19 cellular contexts compared by ENCODE assay signal in genomic region chr10:60040003-60040662, GRCh38.
DNase-seq lines count a peak whose midpoint lies in the region; ATAC-seq and TF ChIP-seq lines count a peak whose summit lies in the region.
"Had no signal": no experiment of that assay in that cellular context is flagged by ENCODE, and none has a peak within 500 bp of the region (broad histone marks: within the 10 kb centered on the region; RNA-seq: fewer than 3 reads in every experiment).

No MANE protein-coding gene starts in this region.

- no peak overlapping the region for H3K27ac ChIP-seq in RWPE1
- H3K27ac ChIP-seq in coronary artery: peak overlapping the region; percentile 40 to 76
- H3K27ac ChIP-seq in left lung: peak overlapping the region in 1 of 2 donors; percentile 46
- H3K27ac ChIP-seq in thoracic aorta: peak overlapping the region in 1 of 2 donors; percentile 63
- H3K27ac ChIP-seq in trophoblast cell (ENCODE audit: low read depth, low read length): no peak overlapping the region
- H3K27ac ChIP-seq: A549, SJSA1 had no signal

- H3K4me2 ChIP-seq in trophoblast cell (ENCODE audit: low read length): no peak overlapping the region
- H3K4me2 ChIP-seq: A549 had no signal

- H2AK5ac ChIP-seq in trophoblast cell (ENCODE audit: low read length): no peak overlapping the region

- H2BK5ac ChIP-seq in trophoblast cell (ENCODE audit: low read depth, low read length, poor library complexity): no peak overlapping the region

- intact Hi-C loops in left lung (cut with DNase I): no loop called here

- H3K4me1 ChIP-seq in left lung (peaks cover 8 to 21% of the 10 kb centered on the region in 2 donors), thoracic aorta (ENCODE audit: control insufficient read depth in 1 of 2, low read depth in 2 of 2) (peaks cover 25 to 49% of the 10 kb centered on the region in 2 donors), trophoblast cell (ENCODE audit: control insufficient read depth in 1 of 2, insufficient read depth in 2 of 2, low read length in 2 of 2) (no peaks in the 10 kb centered on the region)
- H3K4me1 ChIP-seq: A549, SJSA1 had no signal

- CTCF ChIA-PET in RWPE1 (lab: Yijun Ruan, JAX): interaction anchor here (0.6 kb wide), 3 partner anchors 135 to 867 kb away, joined by 3 to 7 read pairs (median 6); no protein-coding TSS in a partner anchor

- no peak overlapping the region for H3K9ac ChIP-seq in trophoblast cell (ENCODE audit: low read length)

- H4K12ac ChIP-seq in trophoblast cell (ENCODE audit: low read depth, low read length): no peak overlapping the region

- H2BK120ac ChIP-seq in trophoblast cell (ENCODE audit: insufficient read depth, low read length, poor library complexity): no peak overlapping the region

- POLR2A ChIA-PET in RWPE1 (lab: Yijun Ruan, JAX; ENCODE audit: low non-redundant PET): no interaction called here

- TF ChIP-seq CTCF in RWPE1 (conservative IDR thresholded peaks at IDR 0.05; ENCODE audit: low read depth) (no peak), coronary artery (IDR thresholded peaks at IDR 0.05) (no peak), left lung (IDR thresholded peaks at IDR 0.05) (no peak), thoracic aorta (IDR thresholded peaks at IDR 0.05) (no peak)

- WGBS in trophoblast cell (ENCODE audit: extremely low coverage, insufficient coverage, insufficient read length): no CpG with 5 or more reads among the region's 3 CpGs

- H3K79me1 ChIP-seq in trophoblast cell (ENCODE audit: low read length): no peaks in the 10 kb centered on the region

- H3K36me3 ChIP-seq in left lung: no peaks in the 10 kb centered on the region
- no peaks in the 10 kb centered on the region for H3K36me3 ChIP-seq in thoracic aorta
- peaks cover 2 to 4% of the 10 kb centered on the region in 2 experiments for H3K36me3 ChIP-seq in trophoblast cell (ENCODE audit: control insufficient read depth in 1 of 2, insufficient read depth in 2 of 2, low read length in 2 of 2)
- H3K36me3 ChIP-seq: SJSA1 had no signal

- H3K14ac ChIP-seq in trophoblast cell (ENCODE audit: low read length): no peak overlapping the region

- no peak overlapping the region for H2AFZ ChIP-seq in trophoblast cell (ENCODE audit: insufficient read depth, low read length, poor library complexity)

- no peaks in the 10 kb centered on the region for H3K79me2 ChIP-seq in trophoblast cell (ENCODE audit: control insufficient read depth, insufficient read depth, low read length, poor library complexity)

- no peak overlapping the region for H3K23ac ChIP-seq in trophoblast cell (ENCODE audit: low read length)

- ATAC-seq in left lung (peak; percentile 66), thoracic aorta (ENCODE audit: insufficient number of reproducible peaks, low FRiP score, low read depth) (peak; percentile 80), HG03196 (IDR thresholded peaks at IDR 0.05; ENCODE audit: unreplicated experiment) (no peak), GM18505 (IDR thresholded peaks at IDR 0.05; ENCODE audit: unreplicated experiment) (no peak), GM18520 (IDR thresholded peaks at IDR 0.05; ENCODE audit: unreplicated experiment) (no peak)
- ATAC-seq: A549 had no signal

- H2BK12ac ChIP-seq in trophoblast cell (ENCODE audit: low read length): no peak overlapping the region

- peak overlapping the region; percentile 46 for H3K4me3 ChIP-seq in coronary artery
- H3K4me3 ChIP-seq in left lung: no peak overlapping the region
- H3K4me3 ChIP-seq in thoracic aorta: peak overlapping the region; percentile 49
- H3K4me3 ChIP-seq in trophoblast cell (ENCODE audit: low read depth, low read length): no peak overlapping the region
- H3K4me3 ChIP-seq: A549, SJSA1 had no signal

- peak; percentile 5 for DNase-seq in RWPE1 (ENCODE audit: low spot score)
- DNase-seq in coronary artery (ENCODE audit: low spot score): no peak
- DNase-seq in left lung: no peak
- no peak for DNase-seq in thoracic aorta (ENCODE audit: low spot score)
- DNase-seq in trophoblast cell: no peak
- DNase-seq: C1 segment of cervical spinal cord, DND-41, GOT3, IMR-90, Karpas-422, MM.1S, NCI-H1105 treated with DMSO at 0.1 percent for 48 hours, NCI-H187, NCI-H526 treated with DMSO at 0.1 percent for 48 hours had no signal

- H3K9me3 ChIP-seq in left lung (no peaks in the 10 kb centered on the region), thoracic aorta (no peaks in the 10 kb centered on the region), trophoblast cell (ENCODE audit: insufficient read depth, low read depth, low read length) (no peaks in the 10 kb centered on the region)
- H3K9me3 ChIP-seq: A549, SJSA1 had no signal

- H3K27me3 ChIP-seq in left lung (no peaks in the 10 kb centered on the region), thoracic aorta (replicated peaks; ENCODE audit: insufficient read depth) (no peaks in the 10 kb centered on the region), trophoblast cell (ENCODE audit: insufficient read depth, low read length) (no peaks in the 10 kb centered on the region)

- no peak overlapping the region for H4K91ac ChIP-seq in trophoblast cell (ENCODE audit: low read depth, low read length)

- no peak overlapping the region for H4K8ac ChIP-seq in trophoblast cell (ENCODE audit: low read depth, low read length)

- H3K18ac ChIP-seq in trophoblast cell (ENCODE audit: low read length): no peak overlapping the region

- no peak overlapping the region for H3K4ac ChIP-seq in trophoblast cell (ENCODE audit: low read depth, low read length)

- TF ChIP-seq POLR2A in GM18505 (IDR thresholded peaks at IDR 0.05; ENCODE audit: borderline replicate concordance, extremely low read depth, insufficient read depth, insufficient read length): no peak

Comparison
In these comparisons a context has a peak if more than half of its experiments do, and no peak if none do; other contexts are left out.
1. H3K27ac ChIP-seq: peak in coronary artery (2 of 2); none in RWPE1 (single experiment) and trophoblast cell (single experiment).
2. H3K4me3 ChIP-seq: peak in coronary artery (single experiment) and thoracic aorta (single experiment); none in left lung (0 of 2) and trophoblast cell (single experiment).
3. ATAC-seq: peak in left lung (single experiment) and thoracic aorta (single experiment); none in HG03196 (single experiment), GM18505 (single experiment) and GM18520 (single experiment).